Comparison of ENCODE assay signal across 17 cellular contexts in the genomic region with DNA sequence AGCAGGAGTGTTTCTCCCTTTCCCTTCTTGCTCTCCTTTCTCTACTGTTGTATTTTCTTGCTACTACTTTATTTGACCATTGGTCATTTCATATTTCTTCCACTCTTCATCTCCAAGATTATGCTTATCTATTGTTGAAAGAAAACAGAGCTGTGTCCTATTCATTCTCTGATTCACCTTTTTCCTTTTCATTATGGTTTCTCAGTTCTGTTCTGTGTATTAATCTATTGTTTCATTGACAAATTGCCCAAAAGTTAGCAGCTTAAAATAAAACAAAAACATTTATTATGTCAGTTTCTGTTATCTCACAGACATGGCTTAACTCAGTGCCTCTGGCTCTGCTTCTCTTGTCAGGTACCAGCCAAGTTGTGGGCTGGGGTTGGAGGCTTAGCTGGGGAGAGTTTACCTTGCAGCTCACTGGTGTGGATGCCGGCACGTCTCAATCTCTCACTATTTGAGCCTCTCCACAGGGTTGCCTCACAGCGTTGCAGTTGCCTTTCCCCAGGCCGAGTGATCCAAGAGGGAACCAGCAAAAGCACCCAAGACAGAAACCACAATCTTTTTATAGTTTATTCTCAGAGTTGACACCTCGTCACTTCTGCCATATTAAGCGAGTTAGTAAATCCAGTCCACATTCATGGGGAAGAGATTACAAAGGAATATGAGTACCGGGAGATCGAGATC. TPM values are rescaled to one million over a fixed set of nuclear protein-coding genes. Genes with fewer than 3 reads are reported as not detected.
DNase-seq lines count a peak whose midpoint lies in the region; ATAC-seq and TF ChIP-seq lines count a peak whose summit lies in the region.
"Had no signal": no experiment of that assay in that cellular context is flagged by ENCODE, and none has a peak within 500 bp of the region (broad histone marks: within the 10 kb centered on the region; RNA-seq: fewer than 3 reads in every experiment).

No MANE protein-coding gene starts in this region.

- no peaks in the 10 kb centered on the region for H3K36me3 ChIP-seq in ascending aorta
- no peaks in the 10 kb centered on the region for H3K36me3 ChIP-seq in mesendoderm (ENCODE audit: control insufficient read depth, insufficient read depth, low read length)
- H3K36me3 ChIP-seq in suprapubic skin: peaks cover 4% of the 10 kb centered on the region

- no peak overlapping the region for H3K18ac ChIP-seq in mesendoderm (ENCODE audit: low read length)

- TF ChIP-seq EP300 in suprapubic skin (IDR thresholded peaks at IDR 0.05): no peak

- no peak overlapping the region for H2BK120ac ChIP-seq in mesendoderm (ENCODE audit: low read depth, low read length)

- H3K4me3 ChIP-seq in ascending aorta (no peak overlapping the region), mesendoderm (ENCODE audit: low read length) (no peak overlapping the region), suprapubic skin (no peak overlapping the region)
- H3K4me3 ChIP-seq: SK-N-MC had no signal

- TF ChIP-seq CTCF in ascending aorta (IDR thresholded peaks at IDR 0.05) (no peak), suprapubic skin (IDR thresholded peaks at IDR 0.05) (no peak)

- no peak overlapping the region for H3K4ac ChIP-seq in mesendoderm (ENCODE audit: low read depth, low read length)

- H3K79me1 ChIP-seq in mesendoderm (ENCODE audit: low read length): no peaks in the 10 kb centered on the region

- H3K27me3 ChIP-seq in ascending aorta (no peaks in the 10 kb centered on the region), mesendoderm (ENCODE audit: insufficient read depth, low read length, poor library complexity) (no peaks in the 10 kb centered on the region), suprapubic skin (no peaks in the 10 kb centered on the region)

- no CpG with 5 or more reads among the region's 8 CpGs for WGBS in mesendoderm (ENCODE audit: extremely low coverage, insufficient coverage, low lambda C conversion rate)
- WGBS in suprapubic skin: 79% methylated on average over 8 of the region's 8 CpGs

- H3K9me3 ChIP-seq in ascending aorta (peaks cover 7 to 10% of the 10 kb centered on the region in 2 donors), suprapubic skin (no peaks in the 10 kb centered on the region)

- no peaks in the 10 kb centered on the region for H3K79me2 ChIP-seq in mesendoderm (ENCODE audit: control insufficient read depth, insufficient read depth, low read length)

- H2BK5ac ChIP-seq in mesendoderm (ENCODE audit: low read length): no peak overlapping the region

- ATAC-seq in GM21825 (IDR thresholded peaks at IDR 0.05; ENCODE audit: unreplicated experiment): no peak

- DNase-seq in NOMO-1 treated with DMSO at 0.1 percent for 48 hours (lab: John Stamatoyannopoulos, UW; ENCODE audit: unreplicated experiment) (peak; percentile 22), ascending aorta (ENCODE audit: low spot score in 2 of 2) (peak in 1 of 2 donors; percentile 73), mesendoderm (peak; percentile 46), suprapubic skin (ENCODE audit: low spot score in 2 of 2) (no peak), NCI-H69 (lab: John Stamatoyannopoulos, UW) (no peak), NCI-H510A (lab: John Stamatoyannopoulos, UW) (no peak)
- DNase-seq: activated CD8-positive, alpha-beta memory T cell treated with anti-CD3 and anti-CD28 coated beads for 24 hours; activated gamma-delta T cell treated with Interleukin-2 at 50 U/mL for 16 hours; KG1; kidney; NCI-H1436 treated with DMSO at 0.1 percent for 48 hours; NCI-H446; OCI-M1 had no signal

- H3K27ac ChIP-seq in ascending aorta (peak overlapping the region; percentile 92), mesendoderm (ENCODE audit: low read depth, low read length) (no peak overlapping the region), suprapubic skin (peak overlapping the region; percentile 51)
- H3K27ac ChIP-seq: HL-60, SK-N-MC, VCaP had no signal

- H3K9ac ChIP-seq in mesendoderm (ENCODE audit: low read length): no peak overlapping the region

- no peak overlapping the region for H3K4me2 ChIP-seq in mesendoderm (ENCODE audit: low read length)

- H4K5ac ChIP-seq in mesendoderm (ENCODE audit: low read length): no peak overlapping the region

- H3K4me1 ChIP-seq in ascending aorta (peaks cover 10 to 28% of the 10 kb centered on the region in 2 donors), mesendoderm (ENCODE audit: control insufficient read depth, low read depth, low read length) (no peaks in the 10 kb centered on the region), suprapubic skin (peaks cover 12% of the 10 kb centered on the region)

- intact Hi-C loops in ascending aorta (cut with DNase I): loop anchor here (5.0 kb wide), 1 partner anchor 64 kb away; no protein-coding TSS in a partner anchor

- H2AK5ac ChIP-seq in mesendoderm (ENCODE audit: low read length): no peak overlapping the region

- H4K8ac ChIP-seq in mesendoderm (ENCODE audit: low read depth, low read length): no peak overlapping the region

- no peak overlapping the region for H2BK15ac ChIP-seq in mesendoderm (replicated peaks; ENCODE audit: low read depth)

- no peak overlapping the region for H3K56ac ChIP-seq in mesendoderm (ENCODE audit: low read length)

- no peak for TF ChIP-seq POLR2A in suprapubic skin (IDR thresholded peaks at IDR 0.05)

- no peak overlapping the region for H3K23ac ChIP-seq in mesendoderm (ENCODE audit: low read length)

RNA-seq across cellular contexts. Expression of a gene that starts 36.9 kb away (rescaled TPM):
- total RNA-seq in ascending aorta (106 TPM), suprapubic skin (10 to 100 TPM; 14.0 to 19.9 (median 15.9) TPM)
- 1.7 TPM for polyA plus RNA-seq in mesendoderm (2013, experiment 1 of 2)
- polyA plus RNA-seq in mesendoderm (2013, experiment 2 of 2): 1.5 TPM

Comparison
In these comparisons a context has a peak if more than half of its experiments do, and no peak if none do; other contexts are left out.
1. DNase-seq: peak in NOMO-1 treated with DMSO at 0.1 percent for 48 hours (single experiment) and mesendoderm (single experiment); none in suprapubic skin (0 of 2), NCI-H69 (single experiment) and NCI-H510A (single experiment).